Comparison of ENCODE assay signal across 1 cellular context in the genomic region with DNA sequence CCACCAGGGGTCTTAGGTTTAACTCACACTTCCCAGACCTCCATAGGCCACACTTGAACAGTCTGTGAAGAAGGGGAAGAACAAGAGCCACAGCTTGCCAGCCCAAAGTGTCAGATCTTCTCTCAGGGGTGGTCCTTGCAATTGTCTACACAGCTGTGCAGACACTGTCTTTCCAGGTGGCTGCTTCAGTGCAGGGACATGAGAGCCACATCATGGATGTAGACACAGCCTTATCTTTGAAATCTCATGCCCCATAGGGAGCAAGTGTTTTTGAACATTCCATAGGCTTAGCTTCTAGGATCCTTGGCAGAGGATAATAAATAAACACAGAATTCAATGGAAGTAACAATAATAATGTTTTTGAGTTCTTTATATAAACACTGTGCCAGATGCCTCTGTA.
TF ChIP-seq lines count a peak whose summit lies in the region.

No MANE protein-coding gene starts in this region.

TF ChIP-seq in HepG2, 621 proteins besides CTCF, POLR2A, EP300 and RAD21 (continued from another document):
- TF ChIP-seq ZNF337 (CRISPR knock-in tag; IDR thresholded peaks at IDR 0.05; ENCODE audit: borderline replicate concordance, low read depth) (no peak), BRF2 (CRISPR knock-in tag; IDR thresholded peaks at IDR 0.05) (no peak), ETS1 (CRISPR knock-in tag; IDR thresholded peaks at IDR 0.05) (no peak)
- TF ChIP-seq, protein P1, sequence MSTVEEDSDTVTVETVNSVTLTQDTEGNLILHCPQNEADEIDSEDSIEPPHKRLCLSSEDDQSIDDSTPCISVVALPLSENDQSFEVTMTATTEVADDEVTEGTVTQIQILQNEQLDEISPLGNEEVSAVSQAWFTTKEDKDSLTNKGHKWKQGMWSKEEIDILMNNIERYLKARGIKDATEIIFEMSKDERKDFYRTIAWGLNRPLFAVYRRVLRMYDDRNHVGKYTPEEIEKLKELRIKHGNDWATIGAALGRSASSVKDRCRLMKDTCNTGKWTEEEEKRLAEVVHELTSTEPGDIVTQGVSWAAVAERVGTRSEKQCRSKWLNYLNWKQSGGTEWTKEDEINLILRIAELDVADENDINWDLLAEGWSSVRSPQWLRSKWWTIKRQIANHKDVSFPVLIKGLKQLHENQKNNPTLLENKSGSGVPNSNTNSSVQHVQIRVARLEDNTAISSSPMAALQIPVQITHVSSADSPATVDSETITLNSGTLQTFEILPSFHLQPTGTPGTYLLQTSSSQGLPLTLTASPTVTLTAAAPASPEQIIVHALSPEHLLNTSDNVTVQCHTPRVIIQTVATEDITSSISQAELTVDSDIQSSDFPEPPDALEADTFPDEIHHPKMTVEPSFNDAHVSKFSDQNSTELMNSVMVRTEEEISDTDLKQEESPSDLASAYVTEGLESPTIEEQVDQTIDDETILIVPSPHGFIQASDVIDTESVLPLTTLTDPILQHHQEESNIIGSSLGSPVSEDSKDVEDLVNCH (CRISPR knock-in tag; IDR thresholded peaks at IDR 0.05) = no peak
